10 cellular contexts compared by ENCODE assay signal in the genomic region with DNA sequence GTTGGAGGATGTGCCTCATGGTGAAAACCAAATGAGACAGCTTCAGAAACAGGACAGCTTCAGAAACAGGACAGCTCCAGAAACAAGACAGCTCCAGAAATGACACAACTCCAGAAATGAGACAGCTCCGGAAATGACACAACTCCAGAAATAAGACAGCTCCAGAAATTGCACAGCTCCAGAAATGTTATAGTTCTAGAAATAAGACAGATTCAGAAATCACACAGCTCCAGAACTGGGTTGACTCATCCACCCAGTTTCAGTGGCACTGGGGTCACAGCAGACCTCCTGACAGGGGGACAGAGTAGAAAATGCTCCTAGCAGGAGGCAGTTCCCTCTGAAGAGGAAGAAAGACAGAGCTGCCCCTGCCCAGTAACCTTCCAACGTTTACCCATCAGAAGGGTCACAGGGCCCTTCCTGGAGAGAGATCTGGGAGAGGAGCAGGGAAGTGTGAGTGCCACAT. TPM values are rescaled to one million over a fixed set of nuclear protein-coding genes. Genes with fewer than 3 reads are reported as not detected.
DNase-seq lines count a peak whose midpoint lies in the region; ATAC-seq and TF ChIP-seq lines count a peak whose summit lies in the region.
"Had no signal": no experiment of that assay in that cellular context is flagged by ENCODE, and none has a peak within 500 bp of the region (broad histone marks: within the 10 kb centered on the region; RNA-seq: fewer than 3 reads in every experiment).

No MANE protein-coding gene starts in this region.

- H3K4me2 ChIP-seq in OCI-LY3 (ENCODE audit: low read length), result peak overlapping the region; percentile 24

- no peaks in the 10 kb centered on the region for H4K20me1 ChIP-seq in OCI-LY3 (ENCODE audit: insufficient read depth, low read length)

- H3K4me1 ChIP-seq in OCI-LY3 (ENCODE audit: low read length), result peaks cover 25% of the 10 kb centered on the region

- H3K27me3 Mint-ChIP-seq in type B pancreatic cell, result peaks cover 25% of the 10 kb centered on the region

- no peak overlapping the region for H3K4me3 Mint-ChIP-seq in type B pancreatic cell

- no peaks in the 10 kb centered on the region for H3K9me3 ChIP-seq in OCI-LY3 (ENCODE audit: insufficient read depth, low read length)

- H3K9ac ChIP-seq in OCI-LY3 (ENCODE audit: low read length), result no peak overlapping the region

- no peak overlapping the region for H3K27ac Mint-ChIP-seq in type B pancreatic cell

- ATAC-seq in HG03354 (IDR thresholded peaks at IDR 0.05; ENCODE audit: poor library complexity, severe bottlenecking, unreplicated experiment) (no peak), HG02970 (IDR thresholded peaks at IDR 0.05; ENCODE audit: low FRiP score, unreplicated experiment) (no peak)

- no peaks in the 10 kb centered on the region for H3K36me3 Mint-ChIP-seq in type B pancreatic cell

- no peaks in the 10 kb centered on the region for H3K27me3 ChIP-seq in OCI-LY3 (ENCODE audit: low read depth, low read length)
- peaks cover 0 to 20% (median 0%) of the 10 kb centered on the region in 45 donors for H3K27me3 ChIP-seq in dorsolateral prefrontal cortex

- H3K9me3 Mint-ChIP-seq in type B pancreatic cell, result no peaks in the 10 kb centered on the region

- peaks cover 32% of the 10 kb centered on the region for H3K4me1 Mint-ChIP-seq in type B pancreatic cell (ENCODE audit: unreplicated experiment)

- intact Hi-C loops in dorsolateral prefrontal cortex (cut with DNase I), result no loop called here

- H3K27ac ChIP-seq in OCI-LY3 (ENCODE audit: low read length) (peak overlapping the region; percentile 49), dorsolateral prefrontal cortex (peak overlapping the region in 38 of 59 donors; percentile 3 to 86 (median 56))

- no peaks in the 10 kb centered on the region for H3K36me3 ChIP-seq in OCI-LY3 (replicated peaks; ENCODE audit: low read depth, low read length)
- H3K36me3 ChIP-seq: spleen had no signal

- DNase-seq in GM12864 (ENCODE audit: low read depth) (peak; percentile 78), dorsolateral prefrontal cortex (no peak), DMS79 (lab: John Stamatoyannopoulos, UW) (no peak), type B pancreatic cell (ENCODE audit: extremely low spot score, unreplicated experiment) (no peak)
- DNase-seq in stimulated activated CD4-positive, alpha-beta T cell treated with anti-CD3 and anti-CD28 coated beads, Interleukin-4, amount 100 ng/mL, for 24 hours, result peak; percentile 73
- DNase-seq: NCI-H446 treated with DMSO at 0.1 percent for 48 hours, spleen had no signal

- H2AFZ ChIP-seq in OCI-LY3 (ENCODE audit: low read depth, low read length), result no peak overlapping the region

- no peak overlapping the region for H3K4me3 ChIP-seq in GM12864 (ENCODE audit: low read depth, low read length)
- H3K4me3 ChIP-seq in OCI-LY3 (ENCODE audit: low read length), result no peak overlapping the region
- no peak overlapping the region for H3K4me3 ChIP-seq in dorsolateral prefrontal cortex
- H3K4me3 ChIP-seq: spleen had no signal

- H3K79me2 ChIP-seq in OCI-LY3 (ENCODE audit: low read length), result no peaks in the 10 kb centered on the region

- TF ChIP-seq CTCF in GM12864 (IDR thresholded peaks at IDR 0.05; ENCODE audit: low read depth, low read length, missing control alignments), result no peak
- no peak for TF ChIP-seq CTCF in OCI-LY3 (IDR thresholded peaks at IDR 0.05; ENCODE audit: low read depth, low read length)
- TF ChIP-seq CTCF in dorsolateral prefrontal cortex (IDR thresholded peaks at IDR 0.05 in 54 of 56, conservative IDR thresholded peaks at IDR 0.05 in 2 of 56; ENCODE audit: low read depth in 1 of 56, partially characterized antibody in 56 of 56), result no peak
- TF ChIP-seq CTCF in type B pancreatic cell (conservative IDR thresholded peaks at IDR 0.05), result no peak

RNA-seq across cellular contexts. Expression of a gene that starts 26.9 kb away (rescaled TPM):
- 1 to 10 TPM in 92 of 120 experiments, under 1 TPM in 28; 0.33 to 9.0 (median 1.7) TPM for total RNA-seq in dorsolateral prefrontal cortex
- 4.7 and 157 TPM in 2 replicates for total RNA-seq in type B pancreatic cell (ENCODE audit: low replicate concordance)

RNA-seq across cellular contexts. Expression of a gene that starts 46.2 kb away (rescaled TPM):
- total RNA-seq in dorsolateral prefrontal cortex, result 10 to 100 TPM in 1 of 120 experiments, 1 to 10 TPM in 90, under 1 TPM in 20, not detected in 9; 0.32 to 12.5 (median 1.8) TPM
- total RNA-seq in type B pancreatic cell (ENCODE audit: low replicate concordance), result 14.8 and 16.7 TPM in 2 replicates

Comparison
In these comparisons a context has a peak if more than half of its experiments do, and no peak if none do; other contexts are left out.
1. DNase-seq: peak in GM12864 (single experiment) and stimulated activated CD4-positive, alpha-beta T cell treated with anti-CD3 and anti-CD28 coated beads, Interleukin-4, amount 100 ng/mL, for 24 hours (single experiment); none in dorsolateral prefrontal cortex (0 of 10), DMS79 (single experiment) and type B pancreatic cell (single experiment).